In genomic region chr16:80527297-80527696, GRCh38 we compare ENCODE assay signal across 9 cellular contexts. TPM values are rescaled to one million over a fixed set of nuclear protein-coding genes. Genes with fewer than 3 reads are reported as not detected.
A peak's percentile ranks its signal among the peaks of the same experiment; 100 is the strongest.
DNase-seq lines count a peak whose midpoint lies in the region; ATAC-seq and TF ChIP-seq lines count a peak whose summit lies in the region.
"Had no signal": no experiment of that assay in that cellular context is flagged by ENCODE, and none has a peak within 500 bp of the region (broad histone marks: within the 10 kb centered on the region; RNA-seq: fewer than 3 reads in every experiment).

No MANE protein-coding gene starts in this region.

- H3K27me3 Mint-ChIP-seq in memory B cell = no peaks in the 10 kb centered on the region

- H3K4me1 ChIP-seq in OCI-LY7 (ENCODE audit: insufficient read depth, low read length, poor library complexity, severe bottlenecking) = no peaks in the 10 kb centered on the region
- H3K4me1 ChIP-seq: parathyroid adenoma had no signal

- H3K27ac Mint-ChIP-seq in activated naive CD4-positive, alpha-beta T cell treated with anti-CD3 and anti-CD28 coated beads, Interleukin-2, amount 50 U/mL, for 72 hours = no peak overlapping the region
- no peak overlapping the region for H3K27ac Mint-ChIP-seq in memory B cell

- CTCF ChIA-PET in OCI-LY7 (lab: Charles Lee; ENCODE audit: unreplicated experiment) = no interaction called here

- no peaks in the 10 kb centered on the region for H3K36me3 Mint-ChIP-seq in activated naive CD4-positive, alpha-beta T cell treated with anti-CD3 and anti-CD28 coated beads, Interleukin-2, amount 50 U/mL, for 72 hours
- no peaks in the 10 kb centered on the region for H3K36me3 Mint-ChIP-seq in memory B cell

- no TSS peak for BruUV-seq in OCI-LY7 (replicated peaks; lab: Mats Ljungman, UMichigan)

- ATAC-seq in GM21717 (IDR thresholded peaks at IDR 0.05; ENCODE audit: unreplicated experiment) (peak; percentile 76), memory B cell (ENCODE audit: low read depth) (peak; percentile 80), HG03175 (IDR thresholded peaks at IDR 0.05; ENCODE audit: unreplicated experiment) (no peak)
- peak; percentile 67 to 90 for ATAC-seq in activated naive CD4-positive, alpha-beta T cell treated with anti-CD3 and anti-CD28 coated beads, Interleukin-2, amount 50 U/mL, for 72 hours

- H3K4me3 Mint-ChIP-seq in memory B cell = no peak overlapping the region

- no peak overlapping the region for H3K4me3 ChIP-seq in OCI-LY7 (ENCODE audit: low read depth, low read length, poor library complexity, severe bottlenecking)

- no peaks in the 10 kb centered on the region for H3K9me3 Mint-ChIP-seq in activated naive CD4-positive, alpha-beta T cell treated with anti-CD3 and anti-CD28 coated beads, Interleukin-2, amount 50 U/mL, for 72 hours
- no peaks in the 10 kb centered on the region for H3K9me3 Mint-ChIP-seq in memory B cell

- no peaks in the 10 kb centered on the region for H3K36me3 ChIP-seq in OCI-LY7 (ENCODE audit: insufficient read depth, low read length)

- H2AFZ ChIP-seq in OCI-LY7 (ENCODE audit: low read length) = no peak overlapping the region
- H2AFZ ChIP-seq: parathyroid adenoma had no signal

- no peaks in the 10 kb centered on the region for H3K79me2 ChIP-seq in OCI-LY7 (ENCODE audit: insufficient read depth, low read depth, low read length)
- H3K79me2 ChIP-seq: parathyroid adenoma had no signal

- DNase-seq in DMS53 (lab: John Stamatoyannopoulos, UW) (peak; percentile 69), OCI-LY7 (ENCODE audit: low spot score) (peak; percentile 60), memory B cell (ENCODE audit: low spot score in 2 of 2) (peak; percentile 13 to 29), ureter (ENCODE audit: low spot score) (no peak), hypothalamus (lab: John Stamatoyannopoulos, UW) (no peak)
- peak; percentile 61 to 72 for DNase-seq in activated naive CD4-positive, alpha-beta T cell treated with anti-CD3 and anti-CD28 coated beads, Interleukin-2, amount 50 U/mL, for 72 hours (ENCODE audit: low spot score in 2 of 2)

- no peak overlapping the region for H3K4me2 ChIP-seq in OCI-LY7 (ENCODE audit: low read length)

- H3K4me1 Mint-ChIP-seq in memory B cell = no peaks in the 10 kb centered on the region

- intact Hi-C loops in OCI-LY7 (cut with micrococcal nuclease; ENCODE audit: unreplicated experiment) = loop anchor here (1.0 kb wide), 1 partner anchor 297 kb away; no protein-coding TSS in a partner anchor

- H3K9me2 ChIP-seq in OCI-LY7 (ENCODE audit: insufficient read depth, low read length) = no peaks in the 10 kb centered on the region

- TF ChIP-seq CTCF in OCI-LY7 (conservative IDR thresholded peaks at IDR 0.05; ENCODE audit: low read length) = peak; percentile 84

- H4K20me1 ChIP-seq in OCI-LY7 (ENCODE audit: insufficient read depth, low read length) = no peaks in the 10 kb centered on the region

- POLR2A ChIA-PET in OCI-LY7 (lab: Charles Lee) = no interaction called here

- no peak overlapping the region for H3K27ac ChIP-seq in OCI-LY7 (ENCODE audit: low read depth, low read length, poor library complexity, severe bottlenecking)
- H3K27ac ChIP-seq: parathyroid adenoma had no signal

- H3K9me3 ChIP-seq in OCI-LY7 (ENCODE audit: low read length) = no peaks in the 10 kb centered on the region

RNA-seq across cellular contexts. Expression of gene DYNLRB2, which starts 13.5 kb away (rescaled TPM):
- not detected in 2 replicates for total RNA-seq in OCI-LY7 (2014; rRNA removed; shearing (Covaris generic))
- total RNA-seq in OCI-LY7 (2022) (not detected in 2 replicates), ureter (4.8 TPM)
- total RNA-seq in activated naive CD4-positive, alpha-beta T cell treated with anti-CD3 and anti-CD28 coated beads, Interleukin-2, amount 50 U/mL, for 72 hours = not detected

Comparison
In these comparisons a context has a peak if more than half of its experiments do, and no peak if none do; other contexts are left out.
1. DNase-seq: peak in DMS53 (single experiment), OCI-LY7 (single experiment), activated naive CD4-positive, alpha-beta T cell treated with anti-CD3 and anti-CD28 coated beads, Interleukin-2, amount 50 U/mL, for 72 hours (2 of 2) and memory B cell (2 of 2); none in ureter (single experiment) and hypothalamus (0 of 51).